ENCODE assay signal across 16 cellular contexts in the genomic region with DNA sequence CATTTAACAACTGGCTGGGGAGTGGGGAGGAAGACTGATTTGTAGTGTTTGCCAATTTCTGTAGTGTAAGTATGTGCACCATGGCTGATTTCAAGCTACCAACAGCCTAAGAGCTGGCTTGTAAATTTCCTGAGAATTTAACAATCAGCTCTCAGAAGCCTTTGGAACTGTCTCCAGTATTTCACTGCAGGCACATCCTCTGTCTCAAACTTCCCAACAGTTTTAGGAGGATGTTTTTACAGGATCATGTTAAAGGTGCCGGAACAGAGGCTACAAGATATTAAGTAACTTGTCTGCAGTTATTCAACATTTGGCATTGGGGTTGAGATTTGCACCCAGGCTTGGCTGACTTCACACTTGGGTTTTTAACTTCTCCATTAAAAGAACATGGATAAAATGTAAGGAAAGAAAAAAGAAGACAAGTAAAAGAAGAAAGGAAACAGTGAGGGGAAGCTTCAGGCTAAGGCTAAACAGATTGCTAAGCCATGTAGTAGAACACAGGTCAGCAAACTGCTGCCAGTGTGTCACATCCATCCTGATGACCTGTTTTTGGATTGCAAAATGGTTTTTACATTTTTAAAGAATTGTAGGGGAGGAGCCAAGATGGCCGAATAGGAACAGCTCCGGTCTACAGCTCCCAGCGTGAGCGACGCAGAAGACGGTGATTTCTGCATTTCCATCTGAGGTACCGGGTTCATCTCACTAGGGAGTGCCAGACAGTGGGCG.
"Had no signal": no experiment of that assay in that cellular context is flagged by ENCODE, and none has a peak within 500 bp of the region (broad histone marks: within the 10 kb centered on the region; RNA-seq: fewer than 3 reads in every experiment).

No MANE protein-coding gene starts in this region.

- H3K4me1 ChIP-seq: body of pancreas, gastrocnemius medialis had no signal

- H3K27me3 ChIP-seq: body of pancreas, gastrocnemius medialis, upper lobe of right lung had no signal

- ATAC-seq: body of pancreas, gastrocnemius medialis, upper lobe of right lung had no signal

- H3K36me3 ChIP-seq: gastrocnemius medialis, upper lobe of right lung had no signal

- H3K4me3 ChIP-seq: body of pancreas, gastrocnemius medialis, upper lobe of right lung had no signal

- H3K27ac Mint-ChIP-seq: activated naive CD4-positive, alpha-beta T cell treated with anti-CD3 and anti-CD28 coated beads, Interleukin-2, amount 10 ng/mL, durations not matched to agents 7 days and 5 days; activated T-helper 2 cell treated with anti-CD3 and anti-CD28 coated beads, Interferon-gamma antibody, Interleukin-2, Interleukin-4, amounts not matched to agents 10 μg/mL and 5 μg/mL and 100 μg/mL, durations not matched to agents 14 hours and 24 hours and 36 hours; stimulated activated naive CD8-positive, alpha-beta T cell treated with anti-CD3 and anti-CD28 coated beads, Interleukin-15, Interleukin-2, amounts not matched to agents 100 ng/mL and 50 ng/mL, for 24 hours had no signal

- H3K4me3 Mint-ChIP-seq: activated naive CD4-positive, alpha-beta T cell treated with anti-CD3 and anti-CD28 coated beads, Interleukin-2, amount 10 ng/mL, durations not matched to agents 7 days and 5 days; central memory CD8-positive, alpha-beta T cell; stimulated activated naive CD8-positive, alpha-beta T cell treated with anti-CD3 and anti-CD28 coated beads, Interleukin-15, Interleukin-2, amounts not matched to agents 100 ng/mL and 50 ng/mL, for 24 hours had no signal

- H3K4me1 Mint-ChIP-seq: central memory CD8-positive, alpha-beta T cell had no signal

- H3K27ac ChIP-seq: body of pancreas, epithelial cell of prostate, gastrocnemius medialis, upper lobe of right lung had no signal

- DNase-seq: activated CD4-positive, alpha-beta T cell treated with anti-CD3 and anti-CD28 coated beads, Interleukin-2, amount 50 U/mL, for 1 hour; activated naive CD4-positive, alpha-beta T cell treated with anti-CD3 and anti-CD28 coated beads, Interleukin-2, amount 10 ng/mL, durations not matched to agents 7 days and 5 days; activated T-cell treated with anti-CD3 and anti-CD28 coated beads for 4 hours; body of pancreas; cortex of kidney; effector CD8-positive, alpha-beta T cell; gastrocnemius medialis; kidney; midbrain; stimulated activated CD4-positive, alpha-beta T cell treated with anti-CD3 and anti-CD28 coated beads, Interleukin-4, amount 100 ng/mL, for 1 hour; stimulated activated CD8-positive, alpha-beta memory T cell treated with anti-CD3 and anti-CD28 coated beads, Interleukin-4, amount 100 ng/mL, for 48 hours; upper lobe of right lung had no signal

- H3K9me3 ChIP-seq: body of pancreas, gastrocnemius medialis, upper lobe of right lung had no signal

- H3K9me3 Mint-ChIP-seq: activated T-helper 2 cell treated with anti-CD3 and anti-CD28 coated beads, Interferon-gamma antibody, Interleukin-2, Interleukin-4, amounts not matched to agents 10 μg/mL and 5 μg/mL and 100 μg/mL, durations not matched to agents 14 hours and 24 hours and 36 hours; central memory CD8-positive, alpha-beta T cell; stimulated activated naive CD8-positive, alpha-beta T cell treated with anti-CD3 and anti-CD28 coated beads, Interleukin-15, Interleukin-2, amounts not matched to agents 100 ng/mL and 50 ng/mL, for 24 hours had no signal
